8 cellular contexts compared by ENCODE assay signal in the genomic region with DNA sequence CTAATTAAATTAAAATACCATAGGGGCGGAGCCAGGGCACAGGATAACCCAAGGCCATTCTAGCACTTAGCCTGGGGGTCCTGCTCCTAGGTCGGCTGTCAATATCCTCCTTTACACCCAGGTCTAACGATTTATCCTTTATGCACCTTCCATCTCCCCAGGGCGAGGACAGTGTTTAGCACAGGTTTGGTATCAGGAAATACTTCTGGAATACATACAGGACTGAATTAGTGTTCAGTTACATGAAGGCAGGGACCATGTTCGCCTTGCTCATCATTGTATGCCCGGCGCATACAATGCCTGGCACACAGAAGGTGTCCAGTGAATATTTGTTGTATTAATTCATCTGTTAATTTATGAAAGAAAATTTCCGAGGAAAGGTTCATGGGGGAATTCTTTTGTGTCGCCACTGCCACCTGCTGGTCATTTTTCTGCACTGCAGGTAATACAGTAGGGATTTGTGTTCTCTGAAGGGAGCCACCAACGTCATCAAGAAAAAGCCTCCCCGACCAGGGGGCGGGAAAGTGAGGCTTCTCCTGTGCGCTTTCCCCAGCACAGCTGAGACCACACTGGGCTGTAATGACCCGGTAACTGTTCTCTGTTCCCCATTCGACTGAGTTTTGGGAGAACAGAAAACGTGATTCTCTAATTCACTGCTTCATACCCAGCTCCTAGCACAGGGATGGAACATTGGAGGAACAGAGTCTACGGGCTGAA.
DNase-seq lines count a peak whose midpoint lies in the region; ATAC-seq and TF ChIP-seq lines count a peak whose summit lies in the region.

No MANE protein-coding gene starts in this region.

- peak; percentile 76 for DNase-seq in ELR (ENCODE audit: low read depth)
- peak; percentile 65 for DNase-seq in MM.1S
- peak; percentile 73 for DNase-seq in SK-N-SH
- peak; percentile 12 to 89 (median 73) for DNase-seq in head of caudate nucleus
- peak; percentile 32 to 65 (median 57) for DNase-seq in ovary
- DNase-seq in tibial artery, result peak; percentile 69 to 70

- POLR2A ChIA-PET in SK-N-SH (lab: Yijun Ruan, JAX), result no interaction called here

- H2AFZ ChIP-seq in MM.1S (ENCODE audit: low read length) (peak overlapping the region; percentile 65), SK-N-SH (ENCODE audit: low read depth) (peak overlapping the region; percentile 49; the same call in 1 of the 2 replicates)

- CTCF ChIA-PET in SK-N-SH (lab: Yijun Ruan, JAX), result interaction anchor here (0.6 to 1.9 kb wide), 20 partner anchors 9 to 593 kb away, joined by 3 to 9 read pairs (median 3); no protein-coding TSS in a partner anchor

- H3K79me2 ChIP-seq in MM.1S (ENCODE audit: low read length), result no peaks in the 10 kb centered on the region
- no peaks in the 10 kb centered on the region for H3K79me2 ChIP-seq in SK-N-SH (ENCODE audit: insufficient read depth)

- H3K4me3 ChIP-seq in MM.1S (ENCODE audit: low read length) (peak overlapping the region; percentile 49), SK-N-SH (ENCODE audit: low read depth in 2 of 2, low read length in 1 of 2) (peak overlapping the region; percentile 9 to 32; a peak in 3 of 4 replicates), ovary (no peak overlapping the region), tibial artery (no peak overlapping the region)

- no peak for TF ChIP-seq POLR2A in ovary (IDR thresholded peaks at IDR 0.05)

- peak; percentile 73 for TF ChIP-seq RAD21 in SK-N-SH (IDR thresholded peaks at IDR 0.05; ENCODE audit: low read length)

- H3K36me3 ChIP-seq in MM.1S (replicated peaks; ENCODE audit: insufficient read depth, low read length), result no peaks in the 10 kb centered on the region
- H3K36me3 ChIP-seq in SK-N-SH (replicated peaks in 1 of 2; ENCODE audit: control insufficient read depth in 1 of 2, insufficient read depth in 2 of 2, low read length in 1 of 2), result no peaks in the 10 kb centered on the region
- no peaks in the 10 kb centered on the region for H3K36me3 ChIP-seq in ovary
- no peaks in the 10 kb centered on the region for H3K36me3 ChIP-seq in tibial artery

- TF ChIP-seq CTCF in MM.1S (IDR thresholded peaks at IDR 0.05; ENCODE audit: low read length) (peak; percentile 91), SK-N-SH (IDR thresholded peaks at IDR 0.05) (peak; percentile 91), ovary (IDR thresholded peaks at IDR 0.05) (peak; percentile 44 to 69 (median 64)), tibial artery (IDR thresholded peaks at IDR 0.05) (peak; percentile 67 to 94)

- no peaks in the 10 kb centered on the region for H3K36me3 Mint-ChIP-seq in activated naive CD4-positive, alpha-beta T cell treated with anti-CD3 and anti-CD28 coated beads, Interleukin-2, amount 50 U/mL, for 24 hours

- peak overlapping the region; percentile 30 for H3K4me3 Mint-ChIP-seq in activated naive CD4-positive, alpha-beta T cell treated with anti-CD3 and anti-CD28 coated beads, Interleukin-2, amount 50 U/mL, for 24 hours

- H3K27ac ChIP-seq in MM.1S (ENCODE audit: low read length), result no peak overlapping the region
- H3K27ac ChIP-seq in SK-N-SH (ENCODE audit: low read depth in 2 of 2, low read length in 1 of 2), result peak overlapping the region in 1 of 2 experiments; percentile 47; a peak in 1 of 4 replicates
- H3K27ac ChIP-seq in ovary, result no peak overlapping the region
- no peak overlapping the region for H3K27ac ChIP-seq in tibial artery

- H3K9me2 ChIP-seq in MM.1S (replicated peaks; ENCODE audit: insufficient read depth, low read length) (no peaks in the 10 kb centered on the region), SK-N-SH (no peaks in the 10 kb centered on the region)

- 11% methylated on average over 17 of the region's 17 CpGs for WGBS in SK-N-SH (ENCODE audit: low lambda C conversion rate)
- WGBS in ovary, 3 donors, result 5 to 7% (median 7%) methylated on average over 17 of the region's 17 CpGs

- H3K9ac ChIP-seq in MM.1S (ENCODE audit: low read length), result no peak overlapping the region
- H3K9ac ChIP-seq in SK-N-SH, result no peak overlapping the region

- H3K4me1 Mint-ChIP-seq in activated naive CD4-positive, alpha-beta T cell treated with anti-CD3 and anti-CD28 coated beads, Interleukin-2, amount 50 U/mL, for 24 hours, result peaks cover 6% of the 10 kb centered on the region

- H3F3A ChIP-seq in MM.1S (ENCODE audit: insufficient read depth, low read length) (no peaks in the 10 kb centered on the region), SK-N-SH (replicated peaks; ENCODE audit: insufficient read depth) (no peaks in the 10 kb centered on the region)

- H3K9me3 ChIP-seq in MM.1S (replicated peaks; ENCODE audit: insufficient read depth, low read length), result no peaks in the 10 kb centered on the region
- H3K9me3 ChIP-seq in SK-N-SH, result no peaks in the 10 kb centered on the region
- no peaks in the 10 kb centered on the region for H3K9me3 ChIP-seq in ovary
- no peaks in the 10 kb centered on the region for H3K9me3 ChIP-seq in tibial artery

- TF ChIP-seq EP300 in SK-N-SH (IDR thresholded peaks at IDR 0.05; ENCODE audit: borderline replicate concordance in 1 of 2, low read depth in 1 of 2, low read length in 1 of 2), result no peak
- no peak for TF ChIP-seq EP300 in ovary (IDR thresholded peaks at IDR 0.05)

- no peaks in the 10 kb centered on the region for H4K20me1 ChIP-seq in MM.1S (ENCODE audit: insufficient read depth, low read length)
- H4K20me1 ChIP-seq in SK-N-SH (ENCODE audit: insufficient read depth), result no peaks in the 10 kb centered on the region

- peaks cover 5% of the 10 kb centered on the region for H3K27me3 Mint-ChIP-seq in activated naive CD4-positive, alpha-beta T cell treated with anti-CD3 and anti-CD28 coated beads, Interleukin-2, amount 50 U/mL, for 24 hours

- H3K27me3 ChIP-seq in MM.1S (replicated peaks; ENCODE audit: insufficient read depth, low read length) (peaks cover 32% of the 10 kb centered on the region), SK-N-SH (ENCODE audit: insufficient read depth) (no peaks in the 10 kb centered on the region), ovary (no peaks in the 10 kb centered on the region), tibial artery (peaks cover 0 to 26% of the 10 kb centered on the region in 2 donors)

- no peaks in the 10 kb centered on the region for H3K9me3 Mint-ChIP-seq in activated naive CD4-positive, alpha-beta T cell treated with anti-CD3 and anti-CD28 coated beads, Interleukin-2, amount 50 U/mL, for 24 hours

- H3K4me2 ChIP-seq in MM.1S (ENCODE audit: low read depth, low read length) (peak overlapping the region; percentile 94), SK-N-SH (peak overlapping the region; percentile 56)

- intact Hi-C loops in head of caudate nucleus (cut with DNase I), result no loop called here
- intact Hi-C loops in ovary (cut with DNase I), result no loop called here
- intact Hi-C loops in tibial artery (cut with DNase I; ENCODE audit: low total_unique reads), result no loop called here

- ATAC-seq in GM21447 (IDR thresholded peaks at IDR 0.05; ENCODE audit: unreplicated experiment), result no peak

- no peaks in the 10 kb centered on the region for H3K4me1 ChIP-seq in MM.1S (ENCODE audit: low read length)
- peaks cover 0 to 7% of the 10 kb centered on the region in 2 experiments; a peak in 2 of 4 replicates for H3K4me1 ChIP-seq in SK-N-SH (ENCODE audit: control insufficient read depth in 1 of 2, insufficient read depth in 2 of 2, low read depth in 1 of 2, low read length in 1 of 2)
- H3K4me1 ChIP-seq in ovary (ENCODE audit: insufficient read depth), result no peaks in the 10 kb centered on the region
- H3K4me1 ChIP-seq in tibial artery, result peaks cover 0 to 8% (median 2%) of the 10 kb centered on the region in 4 donors

- H3K27ac Mint-ChIP-seq in activated naive CD4-positive, alpha-beta T cell treated with anti-CD3 and anti-CD28 coated beads, Interleukin-2, amount 50 U/mL, for 24 hours, result no peak overlapping the region

TF ChIP-seq in SK-N-SH, 30 proteins besides CTCF, POLR2A, EP300 and RAD21:
- TF ChIP-seq SMC3 (IDR thresholded peaks at IDR 0.05; ENCODE audit: low read depth, low read length) (peak; percentile 55; the same call in 1 of the 2 replicates), PBX3 (IDR thresholded peaks at IDR 0.05) (no peak)

Comparison
In these comparisons a context has a peak if more than half of its experiments do, and no peak if none do; other contexts are left out.
1. H3K4me3 ChIP-seq: peak in MM.1S (single experiment) and SK-N-SH (2 of 2); none in ovary (single experiment) and tibial artery (0 of 2).
2. Peak in every context shown above with its lines, with median percentiles within 50 percentile points of each other: DNase-seq and CTCF ChIP-seq.